In genomic region chr12:53746592-53747491, GRCh38 we compare ENCODE assay signal across 8 cellular contexts. TPM values are rescaled to one million over a fixed set of nuclear protein-coding genes. Genes with fewer than 3 reads are reported as not detected.
DNase-seq lines count a peak whose midpoint lies in the region; ATAC-seq and TF ChIP-seq lines count a peak whose summit lies in the region.

No MANE protein-coding gene starts in this region.

- H3K79me2 ChIP-seq in SU-DHL-6 (ENCODE audit: insufficient read depth, low read length), result no peaks in the 10 kb centered on the region
- H3K79me2 ChIP-seq in trophoblast cell (ENCODE audit: control insufficient read depth, insufficient read depth, low read length, poor library complexity), result no peaks in the 10 kb centered on the region

- TF ChIP-seq CTCF in A673 (conservative IDR thresholded peaks at IDR 0.05; ENCODE audit: low read depth, low read length), result peak; percentile 100
- TF ChIP-seq CTCF in SU-DHL-6 (IDR thresholded peaks at IDR 0.05; ENCODE audit: insufficient read depth, low read length, poor library complexity, severe bottlenecking), result peak; percentile 98
- TF ChIP-seq CTCF in transverse colon (IDR thresholded peaks at IDR 0.05), result peak; percentile 99 to 100 (median 99)

- no peak overlapping the region for H3K14ac ChIP-seq in trophoblast cell (ENCODE audit: low read length)

- H3K36me3 Mint-ChIP-seq in activated naive CD4-positive, alpha-beta T cell treated with anti-CD3 and anti-CD28 coated beads, Interleukin-2, amount 50 U/mL, for 72 hours, result no peaks in the 10 kb centered on the region

- H2AFZ ChIP-seq in SU-DHL-6 (ENCODE audit: low read depth, low read length, severe bottlenecking) (no peak overlapping the region), trophoblast cell (ENCODE audit: insufficient read depth, low read length, poor library complexity) (no peak overlapping the region)

- no TSS peak for BruUV-seq in A673 (replicated peaks; lab: Mats Ljungman, UMichigan)

- no peak overlapping the region for H3K18ac ChIP-seq in trophoblast cell (ENCODE audit: low read length)

- H3K4me2 ChIP-seq in SU-DHL-6 (ENCODE audit: low read depth, low read length, poor library complexity, severe bottlenecking) (no peak overlapping the region), trophoblast cell (ENCODE audit: low read length) (no peak overlapping the region)

- no peak for TF ChIP-seq EP300 in transverse colon (IDR thresholded peaks at IDR 0.05; ENCODE audit: low read depth)

- POLR2A ChIA-PET in A673 (lab: Charles Lee; ENCODE audit: low non-redundant PET), result no interaction called here

- in situ Hi-C loops in transverse colon (cut with MboI; ENCODE audit: low pct_ligation_motif_present in 1 of 4, low pct_unique_long_range_greater_than_20kb in 1 of 4, low sequenced_read_pairs in 3 of 4), result loop anchor here in 1 of 4 donors (5.0 kb wide), 1 partner anchor 45 kb away; no protein-coding TSS in a partner anchor

- H3K27me3 ChIP-seq in A673 (replicated peaks; ENCODE audit: insufficient read depth, low read depth, low read length, poor library complexity) (no peaks in the 10 kb centered on the region), SU-DHL-6 (ENCODE audit: low read length) (no peaks in the 10 kb centered on the region), trophoblast cell (ENCODE audit: insufficient read depth, low read length) (peaks cover 47% of the 10 kb centered on the region), transverse colon (peaks cover 92% of the 10 kb centered on the region)

- H3F3A ChIP-seq in SU-DHL-6 (ENCODE audit: insufficient read depth), result peaks cover 11% of the 10 kb centered on the region

- DNase-seq in A673 (ENCODE audit: low spot score) (peak; percentile 94), GM19238 (ENCODE audit: insufficient read length, low spot score) (peak; percentile 79), NCI-H1417 (lab: John Stamatoyannopoulos, UW) (peak; percentile 85 to 96 (median 93)), glomerular endothelial cell (ENCODE audit: extremely low read depth, low read depth, low spot score) (peak; percentile 47), trophoblast cell (peak; percentile 89 to 96), transverse colon (peak; percentile 94)
- DNase-seq in activated naive CD4-positive, alpha-beta T cell treated with anti-CD3 and anti-CD28 coated beads, Interleukin-2, amount 50 U/mL, for 72 hours (ENCODE audit: low spot score in 2 of 2), result peak; percentile 82 to 89

- no peaks in the 10 kb centered on the region for H3K79me1 ChIP-seq in trophoblast cell (ENCODE audit: low read length)

- H3K9me2 ChIP-seq in SU-DHL-6 (replicated peaks; ENCODE audit: insufficient read depth, low read length), result no peaks in the 10 kb centered on the region

- H3K4me1 ChIP-seq in A673 (ENCODE audit: insufficient read depth, low read length, poor library complexity, severe bottlenecking) (peaks cover 13% of the 10 kb centered on the region), trophoblast cell (ENCODE audit: control insufficient read depth in 1 of 2, insufficient read depth in 2 of 2, low read length in 2 of 2) (peaks cover 9% of the 10 kb centered on the region in 2 experiments), transverse colon (peaks cover 0 to 23% (median 15%) of the 10 kb centered on the region in 4 donors)

- H4K8ac ChIP-seq in trophoblast cell (ENCODE audit: low read depth, low read length), result no peak overlapping the region

- H2AK5ac ChIP-seq in trophoblast cell (ENCODE audit: low read length), result no peak overlapping the region

- no peak overlapping the region for H4K12ac ChIP-seq in trophoblast cell (ENCODE audit: low read depth, low read length)

- H3K36me3 ChIP-seq in A673 (ENCODE audit: insufficient read depth, low read length, poor library complexity, severe bottlenecking) (no peaks in the 10 kb centered on the region), SU-DHL-6 (ENCODE audit: low read length) (no peaks in the 10 kb centered on the region), trophoblast cell (ENCODE audit: control insufficient read depth in 1 of 2, insufficient read depth in 2 of 2, low read length in 2 of 2) (no peaks in the 10 kb centered on the region), transverse colon (no peaks in the 10 kb centered on the region)

- H4K20me1 ChIP-seq in SU-DHL-6 (ENCODE audit: low read depth, low read length), result no peaks in the 10 kb centered on the region

- H3K27ac Mint-ChIP-seq in activated naive CD4-positive, alpha-beta T cell treated with anti-CD3 and anti-CD28 coated beads, Interleukin-2, amount 50 U/mL, for 72 hours, result no peak overlapping the region

- TF ChIP-seq POLR2A in transverse colon (IDR thresholded peaks at IDR 0.05), result no peak

- H2BK12ac ChIP-seq in trophoblast cell (ENCODE audit: low read length), result no peak overlapping the region

- intact Hi-C loops in A673 (cut with micrococcal nuclease; ENCODE audit: unreplicated experiment), result loop anchor here (1.0 to 2.0 kb wide), 2 partner anchors 46 to 204 kb away; no protein-coding TSS in a partner anchor
- intact Hi-C loops in transverse colon (cut with DNase I; ENCODE audit: low total_unique reads), result loop anchor here (5.0 kb wide), 1 partner anchor 45 kb away; no protein-coding TSS in a partner anchor

- no peak overlapping the region for H3K23ac ChIP-seq in trophoblast cell (ENCODE audit: low read length)

- H2BK5ac ChIP-seq in trophoblast cell (ENCODE audit: low read depth, low read length, poor library complexity), result no peak overlapping the region

- H3K9me3 Mint-ChIP-seq in activated naive CD4-positive, alpha-beta T cell treated with anti-CD3 and anti-CD28 coated beads, Interleukin-2, amount 50 U/mL, for 72 hours, result no peaks in the 10 kb centered on the region

- H4K91ac ChIP-seq in trophoblast cell (ENCODE audit: low read depth, low read length), result no peak overlapping the region

- ATAC-seq in activated naive CD4-positive, alpha-beta T cell treated with anti-CD3 and anti-CD28 coated beads, Interleukin-2, amount 50 U/mL, for 72 hours, result peak; percentile 85 to 88

- H3K9me3 ChIP-seq in A673 (ENCODE audit: low read depth, low read length, poor library complexity, severe bottlenecking), result no peaks in the 10 kb centered on the region
- no peaks in the 10 kb centered on the region for H3K9me3 ChIP-seq in SU-DHL-6 (ENCODE audit: insufficient read depth, low read length)
- peaks cover 3% of the 10 kb centered on the region for H3K9me3 ChIP-seq in trophoblast cell (ENCODE audit: insufficient read depth, low read depth, low read length)
- H3K9me3 ChIP-seq in transverse colon, result no peaks in the 10 kb centered on the region

- no peak overlapping the region for H3K9ac ChIP-seq in SU-DHL-6 (ENCODE audit: low read length)
- H3K9ac ChIP-seq in trophoblast cell (ENCODE audit: low read length), result no peak overlapping the region

- CTCF ChIA-PET in A673 (lab: Charles Lee), result interaction anchor here (0.5 to 5.2 kb wide), 9 partner anchors 10 to 593 kb away, joined by 3 to 25 read pairs (median 5); no protein-coding TSS in a partner anchor

- H3K4ac ChIP-seq in trophoblast cell (ENCODE audit: low read depth, low read length), result no peak overlapping the region

- H3K27ac ChIP-seq in A673 (ENCODE audit: low read depth, low read length, poor library complexity, severe bottlenecking) (no peak overlapping the region), SU-DHL-6 (ENCODE audit: low read depth, low read length) (no peak overlapping the region), trophoblast cell (ENCODE audit: low read depth, low read length) (no peak overlapping the region), transverse colon (no peak overlapping the region)

- H3K4me3 ChIP-seq in A673 (ENCODE audit: low read depth, low read length, poor library complexity, severe bottlenecking) (no peak overlapping the region), SU-DHL-6 (ENCODE audit: insufficient read depth, low read length, poor library complexity, severe bottlenecking) (no peak overlapping the region), trophoblast cell (ENCODE audit: low read depth, low read length) (no peak overlapping the region), transverse colon (no peak overlapping the region)

- no peak overlapping the region for H2BK120ac ChIP-seq in trophoblast cell (ENCODE audit: insufficient read depth, low read length, poor library complexity)

- WGBS in trophoblast cell (ENCODE audit: extremely low coverage, insufficient coverage, insufficient read length), result no CpG with 5 or more reads among the region's 25 CpGs
- WGBS in transverse colon (ENCODE audit: low coverage in 1 of 2), 2 donors, result 8 to 30% methylated on average over 5 to 24 of the region's 25 CpGs

RNA-seq across cellular contexts. Expression of gene CISTR, which starts 4.9 kb away (rescaled TPM):
- total RNA-seq in A673 (2021) (not detected in 2 replicates), glomerular endothelial cell (not detected in 2 replicates), transverse colon (not detected)
- not detected for total RNA-seq in activated naive CD4-positive, alpha-beta T cell treated with anti-CD3 and anti-CD28 coated beads, Interleukin-2, amount 50 U/mL, for 72 hours
- polyA plus RNA-seq in trophoblast cell (2013), result not detected in 2 replicates

RNA-seq across cellular contexts. Expression of gene CALCOCO1, which starts 19.6 kb away (rescaled TPM):
- total RNA-seq in A673 (2021) (16.8 and 34.0 TPM in 2 replicates), glomerular endothelial cell (53.5 and 70.5 TPM in 2 replicates), transverse colon (100 to 1,000 TPM; 118 to 186 (median 168) TPM)
- 10 to 100 TPM; 35.4 to 36.2 TPM for total RNA-seq in activated naive CD4-positive, alpha-beta T cell treated with anti-CD3 and anti-CD28 coated beads, Interleukin-2, amount 50 U/mL, for 72 hours
- 44.9 and 46.2 TPM in 2 replicates for polyA plus RNA-seq in trophoblast cell (2013)
